Comparison of ENCODE assay signal across 18 cellular contexts in the genomic region with DNA sequence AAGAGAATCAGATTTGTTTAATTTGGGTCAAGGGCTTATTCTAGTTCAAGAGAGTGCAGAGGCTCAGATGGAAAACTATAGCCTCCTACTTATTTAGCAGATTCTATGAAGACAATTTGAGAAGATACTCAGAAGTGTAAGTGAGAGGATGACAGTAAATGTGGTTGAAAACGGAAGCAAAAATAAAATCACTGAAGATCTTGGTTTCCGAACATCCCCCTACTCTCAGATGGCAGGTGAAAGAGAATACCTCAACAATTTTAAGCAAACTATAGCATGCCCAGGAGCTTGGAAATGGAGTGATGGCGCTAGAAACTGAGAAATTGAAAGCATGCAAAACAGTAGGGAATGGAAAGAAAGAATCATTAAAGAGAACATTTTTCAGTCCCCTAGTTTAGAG.
DNase-seq lines count a peak whose midpoint lies in the region; ATAC-seq and TF ChIP-seq lines count a peak whose summit lies in the region.
"Had no signal": no experiment of that assay in that cellular context is flagged by ENCODE, and none has a peak within 500 bp of the region (broad histone marks: within the 10 kb centered on the region; RNA-seq: fewer than 3 reads in every experiment).

No MANE protein-coding gene starts in this region.

- H3K27ac ChIP-seq in OCI-LY3 (ENCODE audit: low read length) (no peak overlapping the region; the same call in 1 of the 2 replicates), subcutaneous abdominal adipose tissue (ENCODE audit: low read depth, low read length) (peak overlapping the region; percentile 39)
- H3K27ac ChIP-seq: BLaER1 had no signal

- H3K9me3 Mint-ChIP-seq in activated T-cell treated with anti-CD3 and anti-CD28 coated beads, Interleukin-2, amount 50 U/mL, for 4 hours, result peaks cover 30% of the 10 kb centered on the region

- H3K9me3 ChIP-seq in OCI-LY3 (ENCODE audit: insufficient read depth, low read length), result no peaks in the 10 kb centered on the region
- H3K9me3 ChIP-seq in subcutaneous abdominal adipose tissue (ENCODE audit: control insufficient read depth in 5 of 5, low read length in 5 of 5), result no peaks in the 10 kb centered on the region
- H3K9me3 ChIP-seq: BLaER1 had no signal

- no peaks in the 10 kb centered on the region for H3K27me3 ChIP-seq in GM06990 (replicated peaks; ENCODE audit: control insufficient read depth, insufficient read depth, low read length)
- no peaks in the 10 kb centered on the region for H3K27me3 ChIP-seq in OCI-LY3 (ENCODE audit: low read depth, low read length)
- no peaks in the 10 kb centered on the region for H3K27me3 ChIP-seq in subcutaneous abdominal adipose tissue (ENCODE audit: control insufficient read depth in 5 of 5, insufficient read depth in 4 of 5, low read length in 5 of 5)
- H3K27me3 ChIP-seq: BLaER1 had no signal

- no peaks in the 10 kb centered on the region for H3K79me2 ChIP-seq in OCI-LY3 (ENCODE audit: low read length)

- H3K4me1 ChIP-seq in OCI-LY3 (ENCODE audit: low read length) (0 out of 2 replicates have a peak, but pooled peaks cover 5% of the 10 kb centered on the region), subcutaneous abdominal adipose tissue (ENCODE audit: control insufficient read depth in 5 of 5, insufficient read depth in 5 of 5, low read length in 5 of 5) (peaks cover 0 to 13% (median 6%) of the 10 kb centered on the region in 5 donors)
- H3K4me1 ChIP-seq: BLaER1 had no signal

- ATAC-seq in GM18868 (IDR thresholded peaks at IDR 0.05; ENCODE audit: unreplicated experiment), result peak; percentile 52
- no peak for ATAC-seq in activated T-cell treated with anti-CD3 and anti-CD28 coated beads, Interleukin-2, amount 50 U/mL, for 4 hours
- ATAC-seq: HCT116 had no signal

- no peak for TF ChIP-seq CTCF in GM06990 (IDR thresholded peaks at IDR 0.05; ENCODE audit: insufficient read depth, low read length, poor library complexity, severe bottlenecking)
- no peak for TF ChIP-seq CTCF in OCI-LY3 (IDR thresholded peaks at IDR 0.05; ENCODE audit: low read depth, low read length)

- no peak overlapping the region for H2AFZ ChIP-seq in OCI-LY3 (ENCODE audit: low read depth, low read length)

- H3K4me1 Mint-ChIP-seq in activated T-cell treated with anti-CD3 and anti-CD28 coated beads, Interleukin-2, amount 50 U/mL, for 4 hours (ENCODE audit: low read depth), result no peaks in the 10 kb centered on the region
- H3K4me1 Mint-ChIP-seq: CD14-positive monocyte had no signal

- DNase-seq in GM06990 (ENCODE audit: extremely low read depth, insufficient read length) (peak; percentile 3), NCI-H187 (lab: John Stamatoyannopoulos, UW) (no peak), T-helper 2 cell (no peak)
- DNase-seq in activated T-cell treated with anti-CD3 and anti-CD28 coated beads, Interleukin-2, amount 50 U/mL, for 4 hours, result no peak
- DNase-seq: 8988T; CD4-positive, alpha-beta memory T cell; DMS153; DMS79; GDM1; GOT3; H7; HFFc6 had no signal

- no peak overlapping the region for H3K4me3 Mint-ChIP-seq in activated T-cell treated with anti-CD3 and anti-CD28 coated beads, Interleukin-2, amount 50 U/mL, for 4 hours
- H3K4me3 Mint-ChIP-seq: CD14-positive monocyte; CD4-positive, alpha-beta memory T cell; HFFc6 had no signal

- H3K36me3 ChIP-seq in GM06990 (ENCODE audit: control insufficient read depth, insufficient read depth, low read length) (no peaks in the 10 kb centered on the region), OCI-LY3 (replicated peaks; ENCODE audit: low read depth, low read length) (no peaks in the 10 kb centered on the region), subcutaneous abdominal adipose tissue (ENCODE audit: control insufficient read depth in 5 of 5, insufficient read depth in 5 of 5, low read length in 5 of 5) (no peaks in the 10 kb centered on the region)
- H3K36me3 ChIP-seq: BLaER1 had no signal

- no peaks in the 10 kb centered on the region for H3K36me3 Mint-ChIP-seq in activated T-cell treated with anti-CD3 and anti-CD28 coated beads, Interleukin-2, amount 50 U/mL, for 4 hours (ENCODE audit: insufficient read depth)
- H3K36me3 Mint-ChIP-seq: CD14-positive monocyte; CD4-positive, alpha-beta memory T cell had no signal

- no peak overlapping the region for H3K9ac ChIP-seq in OCI-LY3 (ENCODE audit: low read length)
- no peak overlapping the region for H3K9ac ChIP-seq in subcutaneous abdominal adipose tissue (ENCODE audit: low read length in 5 of 5)
- H3K9ac ChIP-seq: BLaER1 had no signal

- H3K27me3 Mint-ChIP-seq in activated T-cell treated with anti-CD3 and anti-CD28 coated beads, Interleukin-2, amount 50 U/mL, for 4 hours (ENCODE audit: low read depth), result no peaks in the 10 kb centered on the region
- H3K27me3 Mint-ChIP-seq: CD4-positive, alpha-beta memory T cell had no signal

- H3K4me3 ChIP-seq in GM06990 (replicated peaks; ENCODE audit: low read depth, low read length) (no peak overlapping the region), OCI-LY3 (ENCODE audit: low read length) (no peak overlapping the region), subcutaneous abdominal adipose tissue (ENCODE audit: low read depth in 1 of 5, low read length in 5 of 5) (no peak overlapping the region)
- H3K4me3 ChIP-seq: BLaER1 had no signal

- no peaks in the 10 kb centered on the region for H4K20me1 ChIP-seq in OCI-LY3 (ENCODE audit: insufficient read depth, low read length)
- H4K20me1 ChIP-seq: BLaER1 had no signal

- peak overlapping the region; percentile 7; the same call in 1 of the 2 replicates for H3K4me2 ChIP-seq in OCI-LY3 (ENCODE audit: low read length)
- H3K4me2 ChIP-seq: BLaER1 had no signal
